In the genomic region with DNA sequence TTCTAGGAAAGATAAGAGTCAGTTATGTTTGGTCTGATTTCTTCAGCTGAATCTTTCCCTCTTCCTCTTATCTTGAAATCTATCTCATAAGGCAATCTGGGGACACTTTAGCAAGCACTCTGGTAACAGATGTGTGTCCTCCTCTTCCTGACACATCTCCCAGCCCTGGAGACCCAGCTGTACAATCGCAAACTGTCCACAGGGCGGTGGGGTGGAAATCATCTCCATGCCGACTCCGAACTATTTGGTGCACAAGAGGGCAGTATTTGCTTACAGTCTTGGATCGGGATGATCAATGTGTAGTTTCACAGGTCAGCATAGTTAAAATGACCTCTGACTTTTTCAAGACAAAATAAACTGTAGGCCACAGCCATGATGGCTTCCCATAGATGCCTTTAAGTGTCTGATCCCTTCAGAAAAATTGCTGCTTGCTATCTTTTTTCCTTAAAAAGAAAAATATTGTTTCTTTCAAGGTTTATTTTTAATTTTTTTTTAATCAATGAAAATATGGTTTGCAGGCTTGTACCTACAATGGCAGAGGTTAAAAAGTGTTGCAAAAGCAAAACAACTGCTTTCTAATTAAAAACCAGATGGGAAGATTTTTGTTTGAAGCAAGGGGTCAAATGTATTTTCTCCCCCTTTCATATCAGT, we compare ENCODE assay signal across 8 cellular contexts. TPM values are rescaled to one million over a fixed set of nuclear protein-coding genes. Genes with fewer than 3 reads are reported as not detected.
A peak's percentile ranks its signal among the peaks of the same experiment; 100 is the strongest.
DNase-seq lines count a peak whose midpoint lies in the region; ATAC-seq and TF ChIP-seq lines count a peak whose summit lies in the region.

No MANE protein-coding gene starts in this region.

- no peaks in the 10 kb centered on the region for H3K36me3 Mint-ChIP-seq in activated CD8-positive, alpha-beta T cell treated with anti-CD3 and anti-CD28 coated beads, Interleukin-2, amount 10 ng/mL, durations not matched to agents 7 days and 5 days (ENCODE audit: low read depth)

- no peaks in the 10 kb centered on the region for H3K9me3 Mint-ChIP-seq in activated CD8-positive, alpha-beta T cell treated with anti-CD3 and anti-CD28 coated beads, Interleukin-2, amount 10 ng/mL, durations not matched to agents 7 days and 5 days (ENCODE audit: insufficient read depth)

- no peak overlapping the region for H3K4me3 Mint-ChIP-seq in activated CD8-positive, alpha-beta T cell treated with anti-CD3 and anti-CD28 coated beads, Interleukin-2, amount 10 ng/mL, durations not matched to agents 7 days and 5 days

- no peak overlapping the region for H3K27ac ChIP-seq in SJSA1

- no peak for TF ChIP-seq POLR2A in erythroblast (IDR thresholded peaks at IDR 0.05; ENCODE audit: low read length)

- H3K4me1 Mint-ChIP-seq in activated CD8-positive, alpha-beta T cell treated with anti-CD3 and anti-CD28 coated beads, Interleukin-2, amount 10 ng/mL, durations not matched to agents 7 days and 5 days (ENCODE audit: low read depth), result peaks cover 6% of the 10 kb centered on the region

- POLR2A ChIA-PET in activated CD8-positive, alpha-beta T cell treated with anti-CD3 and anti-CD28 coated beads, Interleukin-2, amount 10 ng/mL, durations not matched to agents 7 days and 5 days (lab: Charles Lee), result interaction anchor here (0.6 kb wide), 1 partner anchor 72 kb away, joined by 3 read pairs; no protein-coding TSS in a partner anchor

- H3K27ac Mint-ChIP-seq in activated CD8-positive, alpha-beta T cell treated with anti-CD3 and anti-CD28 coated beads, Interleukin-2, amount 10 ng/mL, durations not matched to agents 7 days and 5 days, result no peak overlapping the region

- DNase-seq in DMS153 treated with DMSO at 0.1 percent for 48 hours (lab: John Stamatoyannopoulos, UW; ENCODE audit: unreplicated experiment) (peak; percentile 3), M059J (ENCODE audit: low read depth) (peak; percentile 67), SJSA1 (ENCODE audit: low read depth in 1 of 2, low spot score in 2 of 2) (peak; percentile 48 to 64), erythroblast (lab: John Stamatoyannopoulos, UW) (peak; percentile 75 to 78), mucosa of gallbladder (ENCODE audit: low spot score) (peak; percentile 65)
- DNase-seq in activated CD8-positive, alpha-beta T cell treated with anti-CD3 and anti-CD28 coated beads, Interleukin-2, amount 10 ng/mL, durations not matched to agents 7 days and 5 days, result no peak
- no peak for DNase-seq in activated CD4-positive, CD25-positive, alpha-beta regulatory T cell (lab: John Stamatoyannopoulos, UW)

- no peaks in the 10 kb centered on the region for H3K27me3 ChIP-seq in SJSA1 (replicated peaks)

- ATAC-seq in activated CD8-positive, alpha-beta T cell treated with anti-CD3 and anti-CD28 coated beads, Interleukin-2, amount 10 ng/mL, durations not matched to agents 7 days and 5 days, result no peak
- ATAC-seq in GM21619 (IDR thresholded peaks at IDR 0.05; ENCODE audit: unreplicated experiment), result no peak

- no peak overlapping the region for H3K4me3 ChIP-seq in SJSA1

- no peaks in the 10 kb centered on the region for H3K36me3 ChIP-seq in SJSA1

- CTCF ChIA-PET in activated CD8-positive, alpha-beta T cell treated with anti-CD3 and anti-CD28 coated beads, Interleukin-2, amount 10 ng/mL, durations not matched to agents 7 days and 5 days (lab: Charles Lee), result interaction anchor here (1.4 kb wide), 1 partner anchor 8 kb away, joined by 4 read pairs; no protein-coding TSS in a partner anchor

- H3K9me3 ChIP-seq in SJSA1 (replicated peaks), result no peaks in the 10 kb centered on the region

- no peaks in the 10 kb centered on the region for H3K27me3 Mint-ChIP-seq in activated CD8-positive, alpha-beta T cell treated with anti-CD3 and anti-CD28 coated beads, Interleukin-2, amount 10 ng/mL, durations not matched to agents 7 days and 5 days (ENCODE audit: low read depth)

- H3K4me1 ChIP-seq in SJSA1 (replicated peaks), result no peaks in the 10 kb centered on the region; the same call in 1 of the 2 replicates

RNA-seq across cellular contexts. Expression of a gene that starts 17.7 kb away (rescaled TPM):
- total RNA-seq in M059J (2014; rRNA removed; shearing (Covaris generic)), result 13.8 and 14.3 TPM in 2 replicates
- total RNA-seq in SJSA1 (2014; rRNA removed; shearing (Covaris generic)), result 2.5 and 5.5 TPM in 2 replicates
- 11.7 TPM for total RNA-seq in mucosa of gallbladder
- 10 to 100 TPM; 21.7 to 23.1 TPM for total RNA-seq in activated CD8-positive, alpha-beta T cell treated with anti-CD3 and anti-CD28 coated beads, Interleukin-2, amount 10 ng/mL, durations not matched to agents 7 days and 5 days

RNA-seq across cellular contexts. Expression of a gene that starts 47.4 kb away (rescaled TPM):
- total RNA-seq in M059J (2014; rRNA removed; shearing (Covaris generic)), result 93.9 and 127 TPM in 2 replicates
- total RNA-seq in SJSA1 (2014; rRNA removed; shearing (Covaris generic)), result 83.8 and 101 TPM in 2 replicates
- total RNA-seq in mucosa of gallbladder, result 20.6 TPM
- 10 to 100 TPM; 57.3 to 57.4 TPM for total RNA-seq in activated CD8-positive, alpha-beta T cell treated with anti-CD3 and anti-CD28 coated beads, Interleukin-2, amount 10 ng/mL, durations not matched to agents 7 days and 5 days

Comparison
In these comparisons a context has a peak if more than half of its experiments do, and no peak if none do; other contexts are left out.
1. DNase-seq: peak in DMS153 treated with DMSO at 0.1 percent for 48 hours (single experiment), M059J (single experiment), SJSA1 (2 of 2), erythroblast (2 of 2) and mucosa of gallbladder (single experiment); none in activated CD8-positive, alpha-beta T cell treated with anti-CD3 and anti-CD28 coated beads, Interleukin-2, amount 10 ng/mL, durations not matched to agents 7 days and 5 days (single experiment) and activated CD4-positive, CD25-positive, alpha-beta regulatory T cell (0 of 4).